Comparison of ENCODE assay signal across 20 cellular contexts in genomic region chr2:170932166-170932565, GRCh38. TPM values are rescaled to one million over a fixed set of nuclear protein-coding genes. Genes with fewer than 3 reads are reported as not detected.
DNase-seq lines count a peak whose midpoint lies in the region; ATAC-seq, FAIRE-seq and TF ChIP-seq lines count a peak whose summit lies in the region.
"Had no signal": no experiment of that assay in that cellular context is flagged by ENCODE, and none has a peak within 500 bp of the region (broad histone marks: within the 10 kb centered on the region; RNA-seq: fewer than 3 reads in every experiment).

No MANE protein-coding gene starts in this region.

- no peak for FAIRE-seq in GM12878 (lab: Jason Lieb, UNC)
- FAIRE-seq: bronchial epithelial cell, keratinocyte had no signal

- SMC1A ChIA-PET in GM12878 (lab: Charles Lee; ENCODE audit: uncharacterized antibody, unreplicated experiment), result interaction anchor here (0.7 to 5.5 kb wide), 2 partner anchors 9 to 14 kb away, joined by 4 to 55 read pairs; no protein-coding TSS in a partner anchor

- CTCF ChIA-PET in MCF 10A (lab: Yijun Ruan, JAX) (interaction anchor here (0.6 to 0.7 kb wide), 4 partner anchors 9 to 562 kb away, joined by 3 read pairs; no protein-coding TSS in a partner anchor), mammary epithelial cell (lab: Charles Lee; ENCODE audit: low non-redundant PET) (interaction anchor here (0.5 kb wide), 1 partner anchor 560 kb away, joined by 8 read pairs; no protein-coding TSS in a partner anchor), GM12878 (lab: Yijun Ruan, JAX) (interaction anchor here (0.7 to 6.5 kb wide), 9 partner anchors 7 to 484 kb away, joined by 3 to 53 read pairs (median 5); no protein-coding TSS in a partner anchor)

- no peak for TF ChIP-seq EP300 in GM12878 (IDR thresholded peaks at IDR 0.05; ENCODE audit: borderline replicate concordance in 1 of 2, control insufficient read depth in 1 of 2, low read depth in 2 of 2, low read length in 2 of 2)

- H2BK12ac ChIP-seq in trophoblast cell (ENCODE audit: low read length), result no peak overlapping the region

- H3K18ac ChIP-seq in trophoblast cell (ENCODE audit: low read length), result no peak overlapping the region

- peak overlapping the region; percentile 22 for H3K4ac ChIP-seq in trophoblast cell (ENCODE audit: low read depth, low read length)

- H3K36me3 ChIP-seq in mammary epithelial cell (ENCODE audit: insufficient read depth, low read length) (peaks cover 2% of the 10 kb centered on the region), GM12878 (ENCODE audit: control insufficient read depth in 2 of 2, insufficient read depth in 2 of 2, low read length in 1 of 2) (peaks cover 0 to under 1% of the 10 kb centered on the region in 2 experiments; a peak in 2 of 4 replicates), trophoblast cell (ENCODE audit: control insufficient read depth in 1 of 2, insufficient read depth in 2 of 2, low read length in 2 of 2) (peaks cover 15 to 22% of the 10 kb centered on the region in 2 experiments)

- H3K27me3 Mint-ChIP-seq in MCF 10A (ENCODE audit: insufficient read depth, unreplicated experiment), result no peaks in the 10 kb centered on the region

- no peak overlapping the region for H4K12ac ChIP-seq in trophoblast cell (ENCODE audit: low read depth, low read length)

- no peak overlapping the region for H2AK5ac ChIP-seq in trophoblast cell (ENCODE audit: low read length)

- H3K4me2 ChIP-seq in mammary epithelial cell (ENCODE audit: insufficient read depth, low read depth, low read length), result no peak overlapping the region
- H3K4me2 ChIP-seq in GM12878 (ENCODE audit: control insufficient read depth, insufficient read depth), result peak overlapping the region; percentile 73
- no peak overlapping the region for H3K4me2 ChIP-seq in trophoblast cell (ENCODE audit: low read length)

- H4K20me1 ChIP-seq in mammary epithelial cell (ENCODE audit: insufficient read depth, low read length), result no peaks in the 10 kb centered on the region
- H4K20me1 ChIP-seq in GM12878 (ENCODE audit: control insufficient read depth, insufficient read depth), result no peaks in the 10 kb centered on the region

- H3K4me1 Mint-ChIP-seq in MCF 10A (ENCODE audit: insufficient read depth, unreplicated experiment), result peaks cover 22% of the 10 kb centered on the region

- RAD21 ChIA-PET in GM12878 (lab: Charles Lee; ENCODE audit: unreplicated experiment), result interaction anchor here (1.6 to 2.1 kb wide), 2 partner anchors 41 to 227 kb away, joined by 4 to 12 read pairs; no protein-coding TSS in a partner anchor

- H3K4me3 ChIP-seq in mammary epithelial cell (replicated peaks in 1 of 3; ENCODE audit: insufficient read depth in 1 of 3, low read depth in 2 of 3, low read length in 3 of 3) (no peak overlapping the region), NB4 (ENCODE audit: low read depth, low read length) (peak overlapping the region; percentile 14), GM12878 (0 out of 2 replicates have a peak overlapping the region, but pooled peaks have one; percentile 12), trophoblast cell (ENCODE audit: low read depth, low read length) (no peak overlapping the region)
- H3K4me3 ChIP-seq: esophagus squamous epithelium, heart right ventricle, sigmoid colon, suprapubic skin had no signal

- no peak overlapping the region for H2BK5ac ChIP-seq in trophoblast cell (ENCODE audit: low read depth, low read length, poor library complexity)

- no peak overlapping the region for H2AFZ ChIP-seq in mammary epithelial cell (ENCODE audit: low read depth, low read length)
- H2AFZ ChIP-seq in GM12878 (ENCODE audit: control insufficient read depth, low read depth, low read length), result no peak overlapping the region
- H2AFZ ChIP-seq in trophoblast cell (ENCODE audit: insufficient read depth, low read length, poor library complexity), result no peak overlapping the region

- H3K9ac ChIP-seq in mammary epithelial cell (ENCODE audit: insufficient read depth, low read length) (no peak overlapping the region), GM12878 (ENCODE audit: control insufficient read depth, insufficient read depth, low read length) (no peak overlapping the region), trophoblast cell (ENCODE audit: low read length) (no peak overlapping the region)

- H3K79me2 ChIP-seq in mammary epithelial cell (ENCODE audit: insufficient read depth, low read length), result peaks cover 81% of the 10 kb centered on the region
- peaks cover 74% of the 10 kb centered on the region for H3K79me2 ChIP-seq in GM12878 (ENCODE audit: control insufficient read depth, insufficient read depth, low read length)
- H3K79me2 ChIP-seq in trophoblast cell (ENCODE audit: control insufficient read depth, insufficient read depth, low read length, poor library complexity), result peaks cover 22% of the 10 kb centered on the region

- H4K91ac ChIP-seq in trophoblast cell (ENCODE audit: low read depth, low read length), result no peak overlapping the region

- H3K27ac ChIP-seq in mammary epithelial cell (ENCODE audit: insufficient read depth, low read depth, low read length), result no peak overlapping the region
- H3K27ac ChIP-seq in GM12878 (ENCODE audit: control insufficient read depth, insufficient read depth), result no peak overlapping the region
- H3K27ac ChIP-seq in trophoblast cell (ENCODE audit: low read depth, low read length), result no peak overlapping the region
- H3K27ac ChIP-seq: esophagus squamous epithelium, heart right ventricle, sigmoid colon, suprapubic skin had no signal

- H3K79me1 ChIP-seq in trophoblast cell (ENCODE audit: low read length), result peaks cover 12% of the 10 kb centered on the region

- H3K23ac ChIP-seq in trophoblast cell (ENCODE audit: low read length), result no peak overlapping the region

- H3K9me3 Mint-ChIP-seq in MCF 10A (ENCODE audit: unreplicated experiment), result peaks cover under 1% of the 10 kb centered on the region

- H3K4me1 ChIP-seq in mammary epithelial cell (ENCODE audit: insufficient read depth, low read length), result peaks cover 14% of the 10 kb centered on the region
- no peaks in the 10 kb centered on the region for H3K4me1 ChIP-seq in GM12878 (ENCODE audit: control insufficient read depth, insufficient read depth, low read length)
- peaks cover 0 to 5% of the 10 kb centered on the region in 2 experiments for H3K4me1 ChIP-seq in trophoblast cell (ENCODE audit: control insufficient read depth in 1 of 2, insufficient read depth in 2 of 2, low read length in 2 of 2)

- no peak for TF ChIP-seq RAD21 in GM12878 (IDR thresholded peaks at IDR 0.05; ENCODE audit: insufficient read depth, low read depth, low read length)

- TF ChIP-seq CTCF in MCF 10A (IDR thresholded peaks at IDR 0.05; ENCODE audit: unreplicated experiment) (no peak), mammary epithelial cell (conservative IDR thresholded peaks at IDR 0.05 in 1 of 2, IDR thresholded peaks at IDR 0.05 in 1 of 2; ENCODE audit: extremely low read depth in 1 of 2, insufficient read depth in 1 of 2, low read depth in 1 of 2, low read length in 2 of 2) (no peak), NB4 (IDR thresholded peaks at IDR 0.05; ENCODE audit: low read depth, low read length) (no peak), GM12878 (IDR thresholded peaks at IDR 0.05 in 2 of 3, conservative IDR thresholded peaks at IDR 0.05 in 1 of 3; ENCODE audit: control insufficient read depth in 2 of 3, extremely low read depth in 1 of 3, insufficient read depth in 1 of 3, low read depth in 3 of 3, low read length in 3 of 3) (no peak)

- intact Hi-C loops in MCF 10A (cut with micrococcal nuclease), result no loop called here
- intact Hi-C loops in mammary epithelial cell (cut with micrococcal nuclease), result no loop called here
- intact Hi-C loops in GM12878 (cut with micrococcal nuclease; ENCODE audit: unreplicated experiment), result no loop called here

- no peak overlapping the region for H4K8ac ChIP-seq in trophoblast cell (ENCODE audit: low read depth, low read length)

- DNase-seq in MCF 10A (ENCODE audit: unreplicated experiment), result no peak
- DNase-seq in mammary epithelial cell, result no peak
- no peak for DNase-seq in NB4 (ENCODE audit: low read depth)
- DNase-seq in GM12878 (ENCODE audit: low read depth, low spot score), result no peak
- no peak for DNase-seq in trophoblast cell
- DNase-seq in 8988T, result no peak
- DNase-seq in dedifferentiated amniotic fluid mesenchymal stem cell (ENCODE audit: extremely low spot score), result no peak
- DNase-seq: activated naive CD4-positive, alpha-beta T cell treated with anti-CD3 and anti-CD28 coated beads, Interleukin-2, amount 50 U/mL, for 16 hours; DMS153; esophagus squamous epithelium; heart right ventricle; midbrain; NCI-H2029 treated with DMSO at 0.1 percent for 48 hours; NCI-H526; sigmoid colon; stimulated activated CD4-positive, alpha-beta T cell treated with anti-CD3 and anti-CD28 coated beads, Interleukin-2, amount 100 ng/mL, for 24 hours had no signal

- dilution Hi-C loops in mammary epithelial cell (cut with HindIII; ENCODE audit: low sequenced_read_pairs), result no loop called here

- BruUV-seq in MCF 10A (replicated peaks; lab: Mats Ljungman, UMichigan) (no TSS peak), mammary epithelial cell (replicated peaks; lab: Mats Ljungman, UMichigan) (no TSS peak), GM12878 (replicated peaks; lab: Mats Ljungman, UMichigan) (no TSS peak)

- H3K27ac Mint-ChIP-seq in MCF 10A (ENCODE audit: low read depth, unreplicated experiment), result no peak overlapping the region

- H3K14ac ChIP-seq in trophoblast cell (ENCODE audit: low read length), result no peak overlapping the region

- 100% methylated on average over 1 of the region's 1 CpG for WGBS in mammary epithelial cell (ENCODE audit: low coverage, missing lambda C conversion rate)
- WGBS in GM12878 (ENCODE audit: insufficient coverage, insufficient replicate concordance, low lambda C conversion rate, missing lambda C conversion rate), result 93% methylated on average over 1 of the region's 1 CpG
- WGBS in trophoblast cell (ENCODE audit: extremely low coverage, insufficient coverage, insufficient read length), result no CpG with 5 or more reads among the region's 1 CpG

- H2BK120ac ChIP-seq in trophoblast cell (ENCODE audit: insufficient read depth, low read length, poor library complexity), result no peak overlapping the region

- no peaks in the 10 kb centered on the region for H3K27me3 ChIP-seq in mammary epithelial cell (ENCODE audit: insufficient read depth, low read length)
- H3K27me3 ChIP-seq in GM12878 (replicated peaks in 1 of 2; ENCODE audit: control insufficient read depth in 2 of 2, insufficient read depth in 2 of 2, low read length in 1 of 2), result no peaks in the 10 kb centered on the region
- H3K27me3 ChIP-seq in trophoblast cell (ENCODE audit: insufficient read depth, low read length), result no peaks in the 10 kb centered on the region
- H3K27me3 ChIP-seq: esophagus squamous epithelium, heart right ventricle, sigmoid colon, suprapubic skin had no signal

- ATAC-seq in GM12878, result no peak
- ATAC-seq in HG03520 (IDR thresholded peaks at IDR 0.05; ENCODE audit: unreplicated experiment), result no peak
- ATAC-seq: heart right ventricle had no signal

- no peaks in the 10 kb centered on the region for H3K9me3 ChIP-seq in mammary epithelial cell (replicated peaks; ENCODE audit: insufficient read depth, low read length)
- no peaks in the 10 kb centered on the region for H3K9me3 ChIP-seq in GM12878 (replicated peaks; ENCODE audit: control insufficient read depth, insufficient read depth, low read length)
- H3K9me3 ChIP-seq in trophoblast cell (ENCODE audit: insufficient read depth, low read depth, low read length), result no peaks in the 10 kb centered on the region
- H3K9me3 ChIP-seq: esophagus squamous epithelium, heart right ventricle, sigmoid colon, suprapubic skin had no signal

- in situ Hi-C loops in mammary epithelial cell (cut with MboI; ENCODE audit: low sequenced_read_pairs in 2 of 2), result no loop called here
- in situ Hi-C loops in GM12878 (cut with MboI), result loop anchor here (25.0 kb wide), 1 partner anchor 1630 kb away; the partner anchor contains the start of gene PDK1

- H3K4me3 Mint-ChIP-seq in MCF 10A (ENCODE audit: unreplicated experiment), result peak overlapping the region; percentile 86

- POLR2A ChIA-PET in MCF 10A (lab: Yijun Ruan, JAX), result interaction anchor here (0.6 to 1.3 kb wide), 5 partner anchors 9 to 1632 kb away, joined by 3 to 5 read pairs (median 4); partner anchors contain the start of gene GAD1
- POLR2A ChIA-PET in GM12878 (lab: Charles Lee), result no interaction called here

- peaks cover 26% of the 10 kb centered on the region for H3K36me3 Mint-ChIP-seq in MCF 10A (ENCODE audit: insufficient read depth, unreplicated experiment)

- no peak for TF ChIP-seq POLR2A in NB4 (IDR thresholded peaks at IDR 0.05; ENCODE audit: extremely low read depth, insufficient read length)
- TF ChIP-seq POLR2A in GM12878 (IDR thresholded peaks at IDR 0.05; ENCODE audit: low read depth, low read length), result no peak

RNA-seq across cellular contexts. Expression of gene GORASP2, which starts 3.1 kb away (rescaled TPM):
- total RNA-seq in MCF 10A (2022), result 140 and 168 TPM in 2 replicates
- total RNA-seq in mammary epithelial cell, result 10 to 100 TPM; 63.3 to 94.9 TPM
- 168 TPM for polyA plus RNA-seq in mammary epithelial cell
- 92.4 TPM for polyA minus RNA-seq in mammary epithelial cell
- 40.4 and 47.6 TPM in 2 replicates for total RNA-seq in GM12878 (2013; cell fraction: nucleolus; rRNA removed)
- 62.4 and 63.9 TPM in 2 replicates for total RNA-seq in GM12878 (2014; rRNA removed)
- 43.6 and 50.5 TPM in 2 replicates for total RNA-seq in GM12878 (2014; rRNA removed; fragmentation: Illumina TruSeq; extraction: Trizol)
- 94.8 and 94.9 TPM in 2 replicates for total RNA-seq in GM12878 (2021)
- polyA plus RNA-seq in GM12878 (2011; ENCODE audit: low read depth), result 55.9 TPM
- 130 and 169 TPM in 2 replicates for polyA plus RNA-seq in GM12878 (2011; rRNA removed)
- 158 and 174 TPM in 2 replicates for polyA plus RNA-seq in GM12878 (2011; cell fraction: cytosol; rRNA removed)
- 70.7 and 73.5 TPM in 2 replicates for polyA plus RNA-seq in GM12878 (2011; cell fraction: nucleus; rRNA removed)
- 66.5 and 77.2 TPM in 2 replicates for polyA plus RNA-seq in GM12878 (2012)
- polyA plus RNA-seq in GM12878 (2014; fragmentation: Illumina TruSeq; extraction: Trizol), result 129 and 139 TPM in 2 replicates
- polyA plus RNA-seq in GM12878 (2014; fragmentation: Nextera tagmentation; extraction: Ambion mirVana), result 10 to 100 TPM; 26.3 to 35.0 TPM
- 111 and 113 TPM in 2 replicates for polyA plus RNA-seq in GM12878 (2014; rRNA removed)
- polyA plus RNA-seq in GM12878 (2016; fragmentation: Nextera tagmentation; extraction: Ambion mirVana), result 100 to 1,000 TPM; 132 to 140 TPM
- polyA minus RNA-seq in GM12878 (2011; rRNA and poly(A)+ RNA removed), result 114 and 140 TPM in 2 replicates
- 30.9 and 35.2 TPM in 2 replicates for polyA minus RNA-seq in GM12878 (2011; cell fraction: cytosol; rRNA and poly(A)+ RNA removed)
- 27.6 and 46.7 TPM in 2 replicates for polyA minus RNA-seq in GM12878 (2011; cell fraction: nucleus; rRNA and poly(A)+ RNA removed)
- 158 and 169 TPM in 2 replicates for polyA plus RNA-seq in trophoblast cell (2013)

Comparison
In these comparisons a context has a peak if more than half of its experiments do, and no peak if none do; other contexts are left out.
1. H3K4me3 ChIP-seq: peak in NB4 (single experiment) and GM12878 (single experiment); none in mammary epithelial cell (0 of 3) and trophoblast cell (single experiment).